Comparison of ENCODE assay signal across 3 cellular contexts in the genomic region with DNA sequence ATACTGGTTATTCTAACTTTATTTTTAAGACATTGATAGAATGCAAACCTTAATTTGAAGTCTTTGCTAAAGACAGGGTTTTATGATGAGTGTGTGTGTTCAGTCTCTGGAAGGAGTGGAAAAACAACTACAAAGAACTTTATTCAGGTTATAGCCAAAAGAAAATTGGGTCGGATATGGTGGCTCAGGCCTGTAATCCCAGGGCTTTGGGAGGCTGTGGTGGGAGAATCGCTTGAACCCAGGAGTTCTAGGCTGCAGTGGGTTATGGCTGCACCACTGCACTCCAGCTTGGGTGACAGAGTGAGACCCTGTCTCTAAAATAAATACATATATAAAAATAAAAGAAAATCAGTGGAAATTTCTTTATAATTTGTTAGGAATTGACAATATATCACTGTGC.
"Had no signal": no experiment of that assay in that cellular context is flagged by ENCODE, and none has a peak within 500 bp of the region (broad histone marks: within the 10 kb centered on the region; RNA-seq: fewer than 3 reads in every experiment).

No MANE protein-coding gene starts in this region.

- H3K4me3 ChIP-seq: GM12878 had no signal

- ATAC-seq: GM12878 had no signal

- DNase-seq: GDM1, GF-D8 had no signal
